In genomic region chr19:2586196-2586595, GRCh38 we compare ENCODE assay signal across 30 cellular contexts.
DNase-seq lines count a peak whose midpoint lies in the region; ATAC-seq and TF ChIP-seq lines count a peak whose summit lies in the region.
"Had no signal": no experiment of that assay in that cellular context is flagged by ENCODE, and none has a peak within 500 bp of the region (broad histone marks: within the 10 kb centered on the region; RNA-seq: fewer than 3 reads in every experiment).

No MANE protein-coding gene starts in this region.

- TF ChIP-seq CTCF in left ventricle myocardium inferior (IDR thresholded peaks at IDR 0.05; ENCODE audit: borderline replicate concordance) (no peak), endodermal cell (conservative IDR thresholded peaks at IDR 0.05) (no peak), GM20000 (IDR thresholded peaks at IDR 0.05; ENCODE audit: extremely low read depth, missing control alignments) (no peak)

- H3K4me3 ChIP-seq in left ventricle myocardium inferior, result no peak overlapping the region
- H3K4me3 ChIP-seq in endodermal cell (ENCODE audit: low read length), result no peak overlapping the region
- H3K4me3 ChIP-seq: HAP-1, K562, SJCRH30 had no signal

- H3K27me3 ChIP-seq in left ventricle myocardium inferior (ENCODE audit: low read depth) (no peaks in the 10 kb centered on the region), endodermal cell (ENCODE audit: control insufficient read depth, insufficient read depth, low read length, poor library complexity, severe bottlenecking) (no peaks in the 10 kb centered on the region)
- H3K27me3 ChIP-seq: BE2C, SJCRH30 had no signal

- H3K9me3 ChIP-seq in left ventricle myocardium inferior (replicated peaks) (peaks cover 21% of the 10 kb centered on the region), endodermal cell (ENCODE audit: control insufficient read depth, low read length) (peaks cover 29% of the 10 kb centered on the region)
- H3K9me3 ChIP-seq: BE2C had no signal

- H3K36me3 ChIP-seq in left ventricle myocardium inferior (no peaks in the 10 kb centered on the region), endodermal cell (ENCODE audit: control insufficient read depth, insufficient read depth, low read length) (no peaks in the 10 kb centered on the region)
- H3K36me3 ChIP-seq: HAP-1, SJCRH30 had no signal

- H3K4me3 Mint-ChIP-seq in endodermal cell, result no peak overlapping the region
- H3K4me3 Mint-ChIP-seq: CD14-positive monocyte; CD8-positive, alpha-beta memory T cell; HFFc6 had no signal

- 56 to 63% methylated on average over 5 to 7 of the region's 9 CpGs for WGBS in endodermal cell (ENCODE audit: insufficient coverage in 1 of 2, insufficient read length in 1 of 2), 2 experiments

- no peaks in the 10 kb centered on the region for H3K27me3 Mint-ChIP-seq in endodermal cell (ENCODE audit: insufficient read depth)

- H3K27ac Mint-ChIP-seq in endodermal cell, result peak overlapping the region; percentile 70
- H3K27ac Mint-ChIP-seq: CD14-positive monocyte; CD8-positive, alpha-beta memory T cell; HFFc6 had no signal

- peaks cover 26% of the 10 kb centered on the region for H3K9me3 Mint-ChIP-seq in endodermal cell

- H3K27ac ChIP-seq in left ventricle myocardium inferior (replicated peaks), result no peak overlapping the region
- H3K27ac ChIP-seq in endodermal cell (ENCODE audit: low read depth, low read length), result no peak overlapping the region
- H3K27ac ChIP-seq: SJCRH30 had no signal

- H3K9ac ChIP-seq in endodermal cell (ENCODE audit: extremely low read depth, low read length, poor library complexity, severe bottlenecking), result no peak overlapping the region

- peaks cover 11% of the 10 kb centered on the region for H3K36me3 Mint-ChIP-seq in endodermal cell (ENCODE audit: low read depth)
- H3K36me3 Mint-ChIP-seq: CD14-positive monocyte had no signal

- H3K4me1 ChIP-seq in left ventricle myocardium inferior, result peaks cover 23% of the 10 kb centered on the region
- H3K4me1 ChIP-seq in endodermal cell (ENCODE audit: control insufficient read depth, insufficient read depth, low read length), result peaks cover 12% of the 10 kb centered on the region
- H3K4me1 ChIP-seq: BE2C, HAP-1, SJCRH30 had no signal

- peaks cover 35% of the 10 kb centered on the region for H3K4me1 Mint-ChIP-seq in endodermal cell
- H3K4me1 Mint-ChIP-seq: CD14-positive monocyte; CD8-positive, alpha-beta memory T cell had no signal

- intact Hi-C loops in cardiac septum (cut with DNase I), result no loop called here
- intact Hi-C loops in left ventricle myocardium inferior (cut with micrococcal nuclease), result loop anchor here (10.0 kb wide), 1 partner anchor 111 kb away; the partner anchor contains the start of gene GADD45B
- intact Hi-C loops in posterior vena cava (cut with DNase I), result loop anchor here in 1 of 2 donors (10.0 kb wide), 1 partner anchor 111 kb away; the partner anchor contains the start of gene GADD45B

- peak; percentile 67 for DNase-seq in cardiac septum (ENCODE audit: low spot score)
- DNase-seq in left ventricle myocardium inferior, result no peak
- peak; percentile 79 for DNase-seq in endodermal cell
- peak; percentile 52 for DNase-seq in posterior vena cava (ENCODE audit: low spot score)
- no peak for DNase-seq in GM20000 (ENCODE audit: low spot score)
- no peak for DNase-seq in glomerular visceral epithelial cell (ENCODE audit: extremely low spot score)
- DNase-seq: 8988T; ACHN; BE2C; Calu3; CD8-positive, alpha-beta memory T cell; DMS79 treated with DMSO at 0.1 percent for 48 hours; HFFc6; Kasumi-1; NCI-H1092 treated with DMSO at 0.1 percent for 48 hours; NCI-H1436; NCI-H187 treated with DMSO at 0.1 percent for 48 hours; NCI-H2107; NCI-H524; NCI-H748 treated with DMSO at 0.1 percent for 48 hours; PC-3; SJCRH30 had no signal

- ATAC-seq in GM18868 (IDR thresholded peaks at IDR 0.05; ENCODE audit: unreplicated experiment) (no peak), GM18519 (IDR thresholded peaks at IDR 0.05; ENCODE audit: low FRiP score, unreplicated experiment) (no peak)
- ATAC-seq: HepG2, K562, PC-3, Right ventricle myocardium inferior, SK-N-SH treated with all-trans-retinoic acid at 6 μM for 48 hours had no signal

Comparison
In these comparisons a context has a peak if more than half of its experiments do, and no peak if none do; other contexts are left out.
1. DNase-seq: peak in cardiac septum (single experiment), endodermal cell (single experiment) and posterior vena cava (single experiment); none in left ventricle myocardium inferior (single experiment), GM20000 (single experiment) and glomerular visceral epithelial cell (single experiment).